In the genomic region with DNA sequence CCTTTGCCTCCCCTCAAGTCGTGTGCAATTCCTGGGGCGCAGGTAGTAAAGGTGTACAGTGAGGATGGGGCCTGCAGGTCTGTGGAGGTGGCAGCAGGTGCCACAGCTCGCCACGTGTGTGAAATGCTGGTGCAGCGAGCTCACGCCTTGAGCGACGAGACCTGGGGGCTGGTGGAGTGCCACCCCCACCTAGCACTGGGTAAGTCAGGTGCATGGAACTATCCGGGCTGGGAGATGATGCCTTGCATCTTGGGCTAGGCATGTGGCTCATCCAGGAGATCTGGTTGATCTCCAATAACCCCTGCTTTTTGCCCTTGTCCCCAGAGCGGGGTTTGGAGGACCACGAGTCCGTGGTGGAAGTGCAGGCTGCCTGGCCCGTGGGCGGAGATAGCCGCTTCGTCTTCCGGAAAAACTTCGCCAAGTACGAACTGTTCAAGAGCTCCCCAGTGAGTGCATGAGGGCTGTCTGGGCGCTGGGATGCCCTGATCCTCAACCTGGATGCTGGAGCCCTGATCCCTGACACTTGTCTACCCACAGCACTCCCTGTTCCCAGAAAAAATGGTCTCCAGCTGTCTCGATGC, we compare ENCODE assay signal across 21 cellular contexts. TPM values are rescaled to one million over a fixed set of nuclear protein-coding genes. Genes with fewer than 3 reads are reported as not detected.
DNase-seq lines count a peak whose midpoint lies in the region; ATAC-seq, FAIRE-seq and TF ChIP-seq lines count a peak whose summit lies in the region.
"Had no signal": no experiment of that assay in that cellular context is flagged by ENCODE, and none has a peak within 500 bp of the region (broad histone marks: within the 10 kb centered on the region; RNA-seq: fewer than 3 reads in every experiment).

No MANE protein-coding gene starts in this region.

- H3K9ac ChIP-seq in H9 (ENCODE audit: extremely low read depth, insufficient read length, low read length), result no peak overlapping the region
- no peak overlapping the region for H3K9ac ChIP-seq in kidney (ENCODE audit: low read length in 2 of 2)

- ATAC-seq in GM21515 (IDR thresholded peaks at IDR 0.05; ENCODE audit: unreplicated experiment) (no peak), GM21447 (IDR thresholded peaks at IDR 0.05; ENCODE audit: unreplicated experiment) (no peak)
- ATAC-seq: GM23338, Right ventricle myocardium inferior had no signal

- H3K18ac ChIP-seq in H9 (ENCODE audit: insufficient read length, low read depth, low read length), result no peak overlapping the region

- H4K91ac ChIP-seq in H9 (ENCODE audit: insufficient read length, low read depth, low read length), result no peak overlapping the region

- no peak overlapping the region for H2BK12ac ChIP-seq in H9 (ENCODE audit: insufficient read length, low read depth, low read length)

- no peak overlapping the region for H3K4me3 ChIP-seq in kidney (ENCODE audit: low read length in 2 of 2)
- H3K4me3 ChIP-seq: GM23338, Peyer's patch had no signal

- no peak overlapping the region for H3K56ac ChIP-seq in H9 (ENCODE audit: insufficient read length, low read depth, low read length)

- H2AK5ac ChIP-seq in H9 (ENCODE audit: insufficient read length, low read length), result no peak overlapping the region

- H3K9me3 Mint-ChIP-seq in H9, result no peaks in the 10 kb centered on the region
- H3K9me3 Mint-ChIP-seq: GM23338 had no signal

- POLR2A ChIA-PET in RWPE1 (lab: Yijun Ruan, JAX; ENCODE audit: low non-redundant PET), result no interaction called here

- no peak overlapping the region for H3K4ac ChIP-seq in H9 (ENCODE audit: low read depth, low read length)

- no CpG with 5 or more reads among the region's 21 CpGs for WGBS in H9 (ENCODE audit: extremely low coverage, insufficient read length, low lambda C conversion rate)

- no peak overlapping the region for H2BK5ac ChIP-seq in H9 (ENCODE audit: insufficient read length, low read length)

- H3K79me1 ChIP-seq in H9 (ENCODE audit: insufficient read depth, low read depth, low read length, poor library complexity, severe bottlenecking), result no peaks in the 10 kb centered on the region

- no peaks in the 10 kb centered on the region for H3K27me3 Mint-ChIP-seq in H9 (ENCODE audit: low read depth)

- peaks cover 11 to 41% of the 10 kb centered on the region in 2 donors for H3K36me3 ChIP-seq in kidney (ENCODE audit: control insufficient read depth in 1 of 2, insufficient read depth in 2 of 2, low read length in 2 of 2)

- intact Hi-C loops in kidney (cut with DNase I), result no loop called here

- CTCF ChIA-PET in RWPE1 (lab: Yijun Ruan, JAX), result interaction anchor here (1.4 kb wide), 1 partner anchor 13 kb away, joined by 4 read pairs; no protein-coding TSS in a partner anchor

- TF ChIP-seq CTCF in H9 (conservative IDR thresholded peaks at IDR 0.05) (no peak), RWPE1 (conservative IDR thresholded peaks at IDR 0.05; ENCODE audit: low read depth) (no peak), kidney (IDR thresholded peaks at IDR 0.05; ENCODE audit: borderline replicate concordance, extremely low read depth, insufficient read depth) (no peak)

- peak overlapping the region in 2 of 3 experiments; percentile 31 to 64; a peak in 3 of 7 replicates for H3K27ac Mint-ChIP-seq in H9
- H3K27ac Mint-ChIP-seq: CD4-positive, CD25-positive, alpha-beta regulatory T cell; GM23338 had no signal

- H2BK15ac ChIP-seq in H9 (ENCODE audit: low read depth, low read length), result no peak overlapping the region

- FAIRE-seq in kidney (lab: Jason Lieb, UNC), result no peak
- FAIRE-seq in urothelium cell line (lab: Jason Lieb, UNC), result peak; percentile 9

- no peak overlapping the region for H4K5ac ChIP-seq in H9 (ENCODE audit: insufficient read length, low read depth, low read length)

- no peak overlapping the region for H3K4me2 ChIP-seq in H9 (ENCODE audit: insufficient read depth, insufficient read length, low read length)
- H3K4me2 ChIP-seq: GM23338 had no signal

- peaks cover 2% of the 10 kb centered on the region; the same call in 1 of the 2 replicates for H3K79me2 ChIP-seq in H9 (ENCODE audit: insufficient read depth, low read length)

- H3K36me3 Mint-ChIP-seq in H9 (ENCODE audit: insufficient read depth in 1 of 3, low read depth in 3 of 3), result peaks cover 13 to 55% (median 50%) of the 10 kb centered on the region in 3 experiments; a peak in 6 of 7 replicates
- H3K36me3 Mint-ChIP-seq: CD4-positive, CD25-positive, alpha-beta regulatory T cell had no signal

- peaks cover 21% of the 10 kb centered on the region for H3K23me2 ChIP-seq in H9 (ENCODE audit: insufficient read length, low read depth, low read length, poor library complexity, severe bottlenecking)

- H3K4me1 Mint-ChIP-seq in H9, result peaks cover 16 to 21% of the 10 kb centered on the region in 2 experiments

- H3K27ac ChIP-seq in H9 (ENCODE audit: insufficient read length, low read depth, low read length), result no peak overlapping the region
- H3K27ac ChIP-seq in RWPE1, result peak overlapping the region; percentile 11; the same call in 1 of the 2 replicates
- H3K27ac ChIP-seq in kidney (ENCODE audit: low read depth in 2 of 2, low read length in 2 of 2), result no peak overlapping the region
- H3K27ac ChIP-seq: Peyer's patch had no signal

- H2BK120ac ChIP-seq in H9 (ENCODE audit: low read depth, low read length, poor library complexity, severe bottlenecking), result no peak overlapping the region

- no peak overlapping the region for H3T11ph ChIP-seq in H9 (ENCODE audit: low read length)

- H4K8ac ChIP-seq in H9 (replicated peaks; ENCODE audit: insufficient read length, low read depth, low read length), result no peak overlapping the region

- H3K4me1 ChIP-seq in H9 (ENCODE audit: insufficient read depth, low read length), result peaks cover 3% of the 10 kb centered on the region; the same call in 1 of the 2 replicates
- H3K4me1 ChIP-seq in kidney (ENCODE audit: control insufficient read depth in 1 of 2, insufficient read depth in 1 of 2, low read depth in 1 of 2, low read length in 2 of 2), result peaks cover 0 to 8% of the 10 kb centered on the region in 2 donors

- H4K20me1 ChIP-seq in H9 (ENCODE audit: control insufficient read depth, insufficient read depth, insufficient read length), result no peaks in the 10 kb centered on the region

- H3K4me3 Mint-ChIP-seq in H9, result no peak overlapping the region
- H3K4me3 Mint-ChIP-seq: CD4-positive, CD25-positive, alpha-beta regulatory T cell; GM23338 had no signal

- H3K9me3 ChIP-seq in H9 (ENCODE audit: control insufficient read depth, low read depth, low read length) (no peaks in the 10 kb centered on the region), kidney (ENCODE audit: control insufficient read depth in 1 of 2, low read length in 2 of 2) (no peaks in the 10 kb centered on the region)
- H3K9me3 ChIP-seq: Peyer's patch had no signal

- no peak overlapping the region for H2AFZ ChIP-seq in H9 (ENCODE audit: low read length)
- H2AFZ ChIP-seq: GM23338 had no signal

- no peak overlapping the region for H3K14ac ChIP-seq in H9 (ENCODE audit: insufficient read depth, low read length)

- H2BK20ac ChIP-seq in H9 (ENCODE audit: low read depth, low read length, poor library complexity, severe bottlenecking), result no peak overlapping the region

- no peaks in the 10 kb centered on the region for H3K27me3 ChIP-seq in H9 (ENCODE audit: insufficient read depth, low read length)
- H3K27me3 ChIP-seq: Peyer's patch had no signal

- no peak overlapping the region for H3K23ac ChIP-seq in H9 (ENCODE audit: insufficient read length, low read depth, low read length)

- DNase-seq in H9, result no peak
- DNase-seq in RWPE1 (ENCODE audit: low spot score), result no peak
- peak; percentile 60 for DNase-seq in kidney
- DNase-seq in urothelium cell line (ENCODE audit: low spot score), result no peak
- DNase-seq in NCI-H526 treated with DMSO at 0.1 percent for 48 hours (lab: John Stamatoyannopoulos, UW), result no peak
- DNase-seq: CD4-positive, CD25-positive, alpha-beta regulatory T cell; COR-L47; DMS 273 treated with DMSO at 0.1 percent for 48 hours; DMS79 treated with DMSO at 0.1 percent for 48 hours; KBM-7; NCI-H1092; NCI-H146; NCI-H2029; NCI-H226; NCI-H524; NCI-H82 had no signal

RNA-seq across cellular contexts. Expression of a gene that starts 5.2 kb away (rescaled TPM):
- total RNA-seq in H9 (2021) (50.6 and 55.0 TPM in 2 replicates), kidney (72.5 TPM)
- 20.9 TPM for polyA plus RNA-seq in kidney (ENCODE audit: insufficient read depth, low read depth, low replicate concordance)
- total RNA-seq: CD4-positive, CD25-positive, alpha-beta regulatory T cell had no signal
- polyA plus RNA-seq: CD4-positive, CD25-positive, alpha-beta regulatory T cell had no signal

RNA-seq across cellular contexts. Expression of a gene that starts 12.6 kb away (rescaled TPM):
- 45.2 and 50.8 TPM in 2 replicates for total RNA-seq in H9 (2021)
- 51.6 TPM for total RNA-seq in kidney
- polyA plus RNA-seq in kidney (ENCODE audit: insufficient read depth, low read depth, low replicate concordance), result 186 TPM

RNA-seq across cellular contexts. Expression of a gene that starts 43.1 kb away (rescaled TPM):
- total RNA-seq in H9 (2021) (216 and 217 TPM in 2 replicates), kidney (186 TPM)
- 76.5 TPM for polyA plus RNA-seq in kidney (ENCODE audit: insufficient read depth, low read depth, low replicate concordance)

RNA-seq across cellular contexts. Expression of a gene that starts 55.1 kb away (rescaled TPM):
- total RNA-seq in H9 (2021) (29.0 and 30.2 TPM in 2 replicates), kidney (48.5 TPM)
- 33.8 TPM for polyA plus RNA-seq in kidney (ENCODE audit: insufficient read depth, low read depth, low replicate concordance)
